1 cellular context compared by ENCODE assay signal in genomic region chr3:12194669-12195161, GRCh38.
TF ChIP-seq lines count a peak whose summit lies in the region.

No MANE protein-coding gene starts in this region.

TF ChIP-seq in GM12878, 131 proteins besides CTCF, POLR2A, EP300 and RAD21 (continued from another document):
- TF ChIP-seq ZBTB11 (CRISPR knock-in tag; IDR thresholded peaks at IDR 0.05) (no peak), RUNX3 (IDR thresholded peaks at IDR 0.05; ENCODE audit: low read length) (peak; percentile 40; the same call in 1 of the 2 replicates), SMC3 (IDR thresholded peaks at IDR 0.05; ENCODE audit: borderline replicate concordance, low read length) (peak; percentile 64), LARP7 (IDR thresholded peaks at IDR 0.05) (0 out of 2 replicates have a peak, but pooled peaks have one; percentile 29), IKZF2 (IDR thresholded peaks at IDR 0.05) (peak in 1 of 2 experiments; percentile 2; a peak in 1 of 4 replicates), TCF3 (IDR thresholded peaks at IDR 0.05; ENCODE audit: borderline replicate concordance, insufficient read depth, low read depth, low read length) (0 out of 2 replicates have a peak, but pooled peaks have one; percentile 61), SMARCA5 (IDR thresholded peaks at IDR 0.05) (0 out of 2 replicates have a peak, but pooled peaks have one; percentile 34)
